Comparison of ENCODE assay signal across 8 cellular contexts in the genomic region with DNA sequence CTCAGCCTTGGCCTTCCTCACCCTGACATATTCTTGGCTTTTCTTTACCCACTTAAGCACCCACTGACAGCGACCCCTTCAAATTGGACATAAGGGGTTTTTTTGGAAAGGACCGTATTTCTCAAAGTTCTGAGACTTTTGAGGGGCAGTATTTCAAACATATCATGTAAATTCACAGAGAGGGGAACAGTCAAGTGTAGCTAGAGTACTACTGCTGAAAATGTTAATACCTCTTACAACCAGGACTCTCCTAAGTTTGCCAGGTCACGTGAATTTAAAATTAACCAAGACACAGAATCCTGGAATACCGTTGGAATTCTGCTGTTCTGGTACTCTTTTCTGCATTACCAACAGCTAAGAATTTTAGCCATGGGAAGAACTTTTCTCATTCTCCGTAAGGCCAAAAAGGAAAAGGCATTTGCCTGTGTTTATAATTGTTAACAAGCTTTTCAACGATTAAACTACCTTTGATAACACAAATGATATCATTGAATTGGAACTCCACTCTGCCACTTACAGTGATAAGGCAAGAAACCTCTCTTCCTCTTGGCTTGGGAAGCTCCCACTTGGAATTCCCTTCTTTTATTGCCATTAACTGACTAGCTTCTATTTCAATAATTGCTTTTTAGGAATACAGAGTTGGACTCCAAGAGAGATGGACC. TPM values are rescaled to one million over a fixed set of nuclear protein-coding genes. Genes with fewer than 3 reads are reported as not detected.
DNase-seq lines count a peak whose midpoint lies in the region; ATAC-seq and TF ChIP-seq lines count a peak whose summit lies in the region.

No MANE protein-coding gene starts in this region.

- peak overlapping the region; percentile 76 for H3K4me3 Mint-ChIP-seq in activated CD4-positive, alpha-beta T cell treated with anti-CD3 and anti-CD28 coated beads, Interleukin-2, amount 10 ng/mL, durations not matched to agents 7 days and 5 days
- H3K4me3 Mint-ChIP-seq in activated T-helper 2 cell treated with anti-CD3 and anti-CD28 coated beads, Interferon-gamma antibody, Interleukin-2, Interleukin-4, amounts not matched to agents 10 μg/mL and 5 μg/mL and 100 μg/mL, durations not matched to agents 14 hours and 24 hours and 36 hours (ENCODE audit: low read depth), result peak overlapping the region; percentile 90

- no peaks in the 10 kb centered on the region for H3K36me3 ChIP-seq in testis (ENCODE audit: low read depth, missing control alignments)

- peaks cover 9% of the 10 kb centered on the region for H3K9me3 Mint-ChIP-seq in activated CD4-positive, alpha-beta T cell treated with anti-CD3 and anti-CD28 coated beads, Interleukin-2, amount 10 ng/mL, durations not matched to agents 7 days and 5 days
- H3K9me3 Mint-ChIP-seq in activated T-helper 2 cell treated with anti-CD3 and anti-CD28 coated beads, Interferon-gamma antibody, Interleukin-2, Interleukin-4, amounts not matched to agents 10 μg/mL and 5 μg/mL and 100 μg/mL, durations not matched to agents 14 hours and 24 hours and 36 hours, result peaks cover 13% of the 10 kb centered on the region

- H3K4me1 Mint-ChIP-seq in activated CD4-positive, alpha-beta T cell treated with anti-CD3 and anti-CD28 coated beads, Interleukin-2, amount 10 ng/mL, durations not matched to agents 7 days and 5 days, result peaks cover 26% of the 10 kb centered on the region
- peaks cover 35% of the 10 kb centered on the region for H3K4me1 Mint-ChIP-seq in activated T-helper 2 cell treated with anti-CD3 and anti-CD28 coated beads, Interferon-gamma antibody, Interleukin-2, Interleukin-4, amounts not matched to agents 10 μg/mL and 5 μg/mL and 100 μg/mL, durations not matched to agents 14 hours and 24 hours and 36 hours (ENCODE audit: low read depth)

- peak overlapping the region; percentile 60 to 77 for H3K4me3 ChIP-seq in testis

- no peak for TF ChIP-seq POLR2A in testis (IDR thresholded peaks at IDR 0.05)

- H3K27me3 ChIP-seq in testis, result no peaks in the 10 kb centered on the region

- H3K27ac Mint-ChIP-seq in activated CD4-positive, alpha-beta T cell treated with anti-CD3 and anti-CD28 coated beads, Interleukin-2, amount 10 ng/mL, durations not matched to agents 7 days and 5 days, result peak overlapping the region; percentile 98
- peak overlapping the region; percentile 91 for H3K27ac Mint-ChIP-seq in activated T-helper 2 cell treated with anti-CD3 and anti-CD28 coated beads, Interferon-gamma antibody, Interleukin-2, Interleukin-4, amounts not matched to agents 10 μg/mL and 5 μg/mL and 100 μg/mL, durations not matched to agents 14 hours and 24 hours and 36 hours

- CTCF ChIA-PET in activated CD4-positive, alpha-beta T cell treated with anti-CD3 and anti-CD28 coated beads, Interleukin-2, amount 10 ng/mL, durations not matched to agents 7 days and 5 days (lab: Charles Lee), result no interaction called here

- 6 to 12% methylated on average over 6 of the region's 6 CpGs for WGBS in testis, 2 donors

- DNase-seq in activated CD4-positive, alpha-beta T cell treated with anti-CD3 and anti-CD28 coated beads, Interleukin-2, amount 10 ng/mL, durations not matched to agents 7 days and 5 days, result no peak
- no peak for DNase-seq in activated CD4-positive, alpha-beta T cell treated with anti-CD3 and anti-CD28 coated beads for 4 hours
- DNase-seq in activated T-helper 2 cell treated with anti-CD3 and anti-CD28 coated beads, Interferon-gamma antibody, Interleukin-2, Interleukin-4, amounts not matched to agents 10 μg/mL and 5 μg/mL and 100 μg/mL, durations not matched to agents 14 hours and 24 hours and 36 hours (ENCODE audit: low spot score), result no peak
- DNase-seq in iris pigment epithelial cell (ENCODE audit: low read depth) (peak; percentile 7), testis (no peak), epidermal melanocyte (ENCODE audit: insufficient read length, low spot score) (no peak), germinal center (ENCODE audit: low spot score) (no peak)

- no peak for TF ChIP-seq CTCF in testis (IDR thresholded peaks at IDR 0.05)

- H3K36me3 Mint-ChIP-seq in activated CD4-positive, alpha-beta T cell treated with anti-CD3 and anti-CD28 coated beads, Interleukin-2, amount 10 ng/mL, durations not matched to agents 7 days and 5 days (ENCODE audit: low read depth), result peaks cover 31% of the 10 kb centered on the region
- peaks cover 37% of the 10 kb centered on the region for H3K36me3 Mint-ChIP-seq in activated T-helper 2 cell treated with anti-CD3 and anti-CD28 coated beads, Interferon-gamma antibody, Interleukin-2, Interleukin-4, amounts not matched to agents 10 μg/mL and 5 μg/mL and 100 μg/mL, durations not matched to agents 14 hours and 24 hours and 36 hours (ENCODE audit: low read depth)

- no peaks in the 10 kb centered on the region for H3K9me3 ChIP-seq in testis

- peaks cover 7% of the 10 kb centered on the region for H3K4me1 ChIP-seq in testis

- no peaks in the 10 kb centered on the region for H3K27me3 Mint-ChIP-seq in activated CD4-positive, alpha-beta T cell treated with anti-CD3 and anti-CD28 coated beads, Interleukin-2, amount 10 ng/mL, durations not matched to agents 7 days and 5 days
- H3K27me3 Mint-ChIP-seq in activated T-helper 2 cell treated with anti-CD3 and anti-CD28 coated beads, Interferon-gamma antibody, Interleukin-2, Interleukin-4, amounts not matched to agents 10 μg/mL and 5 μg/mL and 100 μg/mL, durations not matched to agents 14 hours and 24 hours and 36 hours (ENCODE audit: low read depth), result no peaks in the 10 kb centered on the region

- no peak for ATAC-seq in GM19455 (IDR thresholded peaks at IDR 0.05; ENCODE audit: unreplicated experiment)

- POLR2A ChIA-PET in activated CD4-positive, alpha-beta T cell treated with anti-CD3 and anti-CD28 coated beads, Interleukin-2, amount 10 ng/mL, durations not matched to agents 7 days and 5 days (lab: Charles Lee), result interaction anchor here (0.6 kb wide), 1 partner anchor 342 kb away, joined by 3 read pairs; no protein-coding TSS in a partner anchor

- intact Hi-C loops in activated T-helper 2 cell treated with anti-CD3 and anti-CD28 coated beads, Interferon-gamma antibody, Interleukin-2, Interleukin-4, amounts not matched to agents 10 μg/mL and 5 μg/mL and 100 μg/mL, durations not matched to agents 14 hours and 24 hours and 36 hours (cut with micrococcal nuclease), result no loop called here
- intact Hi-C loops in testis (cut with DNase I; ENCODE audit: low total_unique reads), result no loop called here

- peak overlapping the region; percentile 96 to 100 for H3K27ac ChIP-seq in testis

RNA-seq across cellular contexts. Expression of gene GBE1, which starts 0.6 kb away (rescaled TPM):
- 10 to 100 TPM; 17.9 to 20.2 TPM for total RNA-seq in activated CD4-positive, alpha-beta T cell treated with anti-CD3 and anti-CD28 coated beads, Interleukin-2, amount 10 ng/mL, durations not matched to agents 7 days and 5 days
- 55.1 and 59.1 TPM in 2 replicates for total RNA-seq in activated T-helper 2 cell treated with anti-CD3 and anti-CD28 coated beads, Interferon-gamma antibody, Interleukin-2, Interleukin-4, amounts not matched to agents 10 μg/mL and 5 μg/mL and 100 μg/mL, durations not matched to agents 14 hours and 24 hours and 36 hours
- total RNA-seq in testis, result 10 to 100 TPM; 19.4 to 23.5 TPM
- 14.1 TPM for polyA plus RNA-seq in testis (ENCODE audit: insufficient read depth, low read depth, low replicate concordance)
